8 cellular contexts compared by ENCODE assay signal in the genomic region with DNA sequence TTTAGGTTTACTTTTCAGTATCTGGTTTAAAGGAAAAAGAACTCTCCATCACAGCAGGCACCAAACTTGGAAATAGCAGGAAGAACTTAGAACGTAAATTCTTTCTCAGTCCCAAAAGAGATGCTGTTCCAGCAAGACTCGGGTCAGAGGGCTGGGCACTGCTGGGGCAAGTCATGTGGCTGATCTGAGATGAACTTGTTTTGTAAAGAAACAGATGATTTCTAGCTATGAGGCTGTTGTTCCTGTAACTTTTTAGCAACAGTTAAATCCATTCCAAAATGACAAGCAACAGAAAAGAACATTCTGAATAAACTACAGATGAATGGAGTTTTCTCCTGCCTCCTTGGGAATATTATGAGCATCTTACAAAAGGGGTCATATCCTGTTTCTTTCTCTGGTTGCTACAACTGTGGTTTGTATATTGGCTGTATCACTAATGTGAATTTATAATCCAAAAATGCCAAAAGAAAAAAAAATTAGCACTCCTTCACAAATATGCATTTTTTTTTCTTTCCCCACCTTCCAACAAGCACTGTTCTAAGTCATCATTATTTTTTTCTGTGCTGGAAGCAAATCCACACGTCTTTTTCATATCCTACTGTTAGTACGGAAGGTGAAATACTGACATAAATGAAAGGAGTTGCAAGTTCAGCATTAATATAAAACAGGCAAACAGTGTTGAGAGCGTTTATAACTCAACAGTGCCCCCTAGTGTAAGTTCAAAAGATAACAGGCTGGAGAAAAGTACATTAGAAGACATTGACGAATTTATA. TPM values are rescaled to one million over a fixed set of nuclear protein-coding genes. Genes with fewer than 3 reads are reported as not detected.
DNase-seq lines count a peak whose midpoint lies in the region; ATAC-seq and TF ChIP-seq lines count a peak whose summit lies in the region.

No MANE protein-coding gene starts in this region.

- H3K27me3 Mint-ChIP-seq in activated CD4-positive, alpha-beta T cell treated with anti-CD3 and anti-CD28 coated beads for 36 hours: peaks cover 6% of the 10 kb centered on the region

- H3K36me3 ChIP-seq in KMS-11 (ENCODE audit: insufficient read depth): no peaks in the 10 kb centered on the region

- POLR2A ChIA-PET in activated CD4-positive, alpha-beta T cell treated with anti-CD3 and anti-CD28 coated beads for 36 hours (lab: Charles Lee): no interaction called here

- no peak overlapping the region for H3K4me3 ChIP-seq in KMS-11 (IDR thresholded peaks at IDR 0.05; ENCODE audit: insufficient read depth, low read depth, low read length)

- no peak overlapping the region for H3K4me3 Mint-ChIP-seq in activated CD4-positive, alpha-beta T cell treated with anti-CD3 and anti-CD28 coated beads for 36 hours

- H3K27ac Mint-ChIP-seq in activated CD4-positive, alpha-beta T cell treated with anti-CD3 and anti-CD28 coated beads for 36 hours: no peak overlapping the region

- peaks cover 3% of the 10 kb centered on the region for H3K9me3 Mint-ChIP-seq in activated CD4-positive, alpha-beta T cell treated with anti-CD3 and anti-CD28 coated beads for 36 hours (ENCODE audit: low read depth)

- H3K4me2 ChIP-seq in KMS-11: peak overlapping the region; percentile 29; the same call in 1 of the 2 replicates

- TF ChIP-seq CTCF in KMS-11 (conservative IDR thresholded peaks at IDR 0.05; ENCODE audit: low read depth, low read length): peak; percentile 79

- intact Hi-C loops in activated CD4-positive, alpha-beta T cell treated with anti-CD3 and anti-CD28 coated beads for 36 hours (cut with DNase I, micrococcal nuclease): loop anchor here (1.0 to 5.0 kb wide), 7 partner anchors 262 to 1116 kb away; a partner anchor contains a TSS

- H3K36me3 Mint-ChIP-seq in activated CD4-positive, alpha-beta T cell treated with anti-CD3 and anti-CD28 coated beads for 36 hours (ENCODE audit: low read depth): no peaks in the 10 kb centered on the region

- no peaks in the 10 kb centered on the region for H3K4me1 Mint-ChIP-seq in activated CD4-positive, alpha-beta T cell treated with anti-CD3 and anti-CD28 coated beads for 36 hours

- peaks cover 7% of the 10 kb centered on the region for H3K4me1 ChIP-seq in KMS-11 (ENCODE audit: low read depth, poor library complexity, severe bottlenecking)

- no peaks in the 10 kb centered on the region for H4K20me1 ChIP-seq in KMS-11 (ENCODE audit: insufficient read depth)

- CTCF ChIA-PET in activated CD4-positive, alpha-beta T cell treated with anti-CD3 and anti-CD28 coated beads for 36 hours (lab: Charles Lee): interaction anchor here (0.7 kb wide), 1 partner anchor 420 kb away, joined by 3 read pairs; no protein-coding TSS in a partner anchor

- H3K9ac ChIP-seq in KMS-11: no peak overlapping the region

- no peaks in the 10 kb centered on the region for H3K27me3 ChIP-seq in KMS-11 (ENCODE audit: insufficient read depth, low read depth)

- H3K79me2 ChIP-seq in KMS-11 (ENCODE audit: insufficient read depth, low read depth): no peaks in the 10 kb centered on the region

- peak; percentile 47 for ATAC-seq in activated CD4-positive, alpha-beta T cell treated with anti-CD3 and anti-CD28 coated beads for 36 hours
- ATAC-seq in HG03097 (IDR thresholded peaks at IDR 0.05; ENCODE audit: low FRiP score, unreplicated experiment) (no peak), GM19035 (IDR thresholded peaks at IDR 0.05; ENCODE audit: unreplicated experiment) (no peak)

- 0 out of 2 replicates have a peak overlapping the region, but pooled peaks have one; percentile 32 for H2AFZ ChIP-seq in KMS-11 (ENCODE audit: low read depth)

- no peak overlapping the region for H3K27ac ChIP-seq in KMS-11

- DNase-seq in activated CD4-positive, alpha-beta T cell treated with anti-CD3 and anti-CD28 coated beads for 36 hours: no peak
- DNase-seq in activated CD4-positive, alpha-beta T cell treated with anti-CD3 and anti-CD28 coated beads for 1 hour: no peak
- DNase-seq in RPMI7951 (ENCODE audit: low read depth): peak; percentile 74
- peak; percentile 19 for DNase-seq in epidermal melanocyte (ENCODE audit: insufficient read length, low spot score)
- DNase-seq in middle frontal gyrus (ENCODE audit: extremely low spot score, low spot score): peak; percentile 68

RNA-seq across cellular contexts. Expression of a gene that starts 31.0 kb away (rescaled TPM):
- not detected for total RNA-seq in activated CD4-positive, alpha-beta T cell treated with anti-CD3 and anti-CD28 coated beads for 36 hours
- not detected in 2 replicates for total RNA-seq in RPMI7951 (2014; rRNA removed; shearing (Covaris generic))

Comparison
In these comparisons a context has a peak if more than half of its experiments do, and no peak if none do; other contexts are left out.
1. DNase-seq: peak in RPMI7951 (single experiment), epidermal melanocyte (single experiment) and middle frontal gyrus (single experiment); none in activated CD4-positive, alpha-beta T cell treated with anti-CD3 and anti-CD28 coated beads for 36 hours (single experiment) and activated CD4-positive, alpha-beta T cell treated with anti-CD3 and anti-CD28 coated beads for 1 hour (single experiment).